ENCODE assay signal across 2 cellular contexts in the genomic region with DNA sequence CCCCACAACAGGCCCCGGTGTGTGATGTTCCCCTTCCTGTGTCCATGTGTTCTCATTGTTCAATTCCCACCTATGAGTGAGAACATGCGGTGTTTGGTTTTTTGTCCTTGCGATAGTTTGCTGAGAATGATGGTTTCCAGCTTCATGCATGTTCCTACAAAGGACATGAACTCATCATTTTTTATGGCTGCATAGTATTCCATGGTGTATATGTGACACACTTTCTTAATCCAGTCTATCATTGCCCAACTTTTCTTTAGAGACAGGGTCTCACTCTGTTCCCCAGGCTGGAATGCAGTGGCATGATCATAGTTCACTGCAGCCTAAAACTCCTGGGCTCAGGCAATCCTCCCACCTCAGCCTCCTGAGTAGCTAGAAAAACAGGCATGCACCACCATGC. TPM values are rescaled to one million over a fixed set of nuclear protein-coding genes. Genes with fewer than 3 reads are reported as not detected.
"Had no signal": no experiment of that assay in that cellular context is flagged by ENCODE, and none has a peak within 500 bp of the region (broad histone marks: within the 10 kb centered on the region; RNA-seq: fewer than 3 reads in every experiment).

No MANE protein-coding gene starts in this region.

RNA-seq across cellular contexts. Expression of gene MRLN, which starts 32.2 kb away (rescaled TPM):
- total RNA-seq: G401, GM12878 had no signal
